In genomic region chr3:134149286-134149685, GRCh38 we compare ENCODE assay signal across 21 cellular contexts.
"Had no signal": no experiment of that assay in that cellular context is flagged by ENCODE, and none has a peak within 500 bp of the region (broad histone marks: within the 10 kb centered on the region; RNA-seq: fewer than 3 reads in every experiment).

No MANE protein-coding gene starts in this region.

- H3K9me3 ChIP-seq: ascending aorta, gastrocnemius medialis, right lobe of liver, upper lobe of right lung had no signal

- H3K27ac ChIP-seq: ascending aorta, coronary artery, gastrocnemius medialis, right lobe of liver, upper lobe of right lung had no signal

- H3K27me3 ChIP-seq: ascending aorta, gastrocnemius medialis, right lobe of liver, upper lobe of right lung had no signal

- H3K9me3 Mint-ChIP-seq: central memory CD8-positive, alpha-beta T cell; memory B cell; neural crest cell; stimulated activated naive CD8-positive, alpha-beta T cell treated with anti-CD3 and anti-CD28 coated beads, Interleukin-15, amount 100 ng/mL, for 72 hours; T-helper 1 cell treated with Interleukin-12 subunit alpha and Interleukin-12 subunit beta and Interleukin-4 antibody, amounts not matched to agents 30 μg/mL and 1 μg/mL, for 36 hours had no signal

- H3K4me1 ChIP-seq: gastrocnemius medialis, right lobe of liver had no signal

- H3K4me1 Mint-ChIP-seq: stimulated activated naive CD8-positive, alpha-beta T cell treated with anti-CD3 and anti-CD28 coated beads, Interleukin-15, amount 100 ng/mL, for 72 hours had no signal

- DNase-seq: activated CD4-positive, alpha-beta T cell treated with anti-CD3 and anti-CD28 coated beads, Interleukin-2, amount 50 U/mL, for 1 hour; activated CD4-positive, CD25-positive, alpha-beta regulatory T cell treated with anti-CD3 and anti-CD28 coated beads, Interleukin-2, amount 50 U/mL, for 72 hours; activated CD8-positive, alpha-beta memory T cell treated with anti-CD3 and anti-CD28 coated beads, Interleukin-2, amount 50 U/mL, for 48 hours; activated effector memory CD4-positive, alpha-beta T cell treated with Interleukin-2 at 50 U/mL for 16 hours; activated naive CD4-positive, alpha-beta T cell treated with anti-CD3 and anti-CD28 coated beads, Interleukin-2, amount 50 U/mL, for 16 hours; activated T-cell treated with anti-CD3 and anti-CD28 coated beads, Interleukin-2, amount 50 U/mL, for 48 hours; gastrocnemius medialis; head of caudate nucleus; naive B cell; right lobe of liver; stimulated activated CD4-positive, alpha-beta T cell treated with anti-CD3 and anti-CD28 coated beads, Interleukin-4, amount 100 ng/mL, for 1 hour; stimulated activated naive CD8-positive, alpha-beta T cell treated with anti-CD3 and anti-CD28 coated beads, Interleukin-15, amount 100 ng/mL, for 72 hours; upper lobe of right lung had no signal

- H3K4me2 ChIP-seq: smooth muscle cell had no signal

- H3K27me3 Mint-ChIP-seq: central memory CD8-positive, alpha-beta T cell; memory B cell; naive B cell; progenitor cell of endocrine pancreas; stimulated activated naive CD8-positive, alpha-beta T cell treated with anti-CD3 and anti-CD28 coated beads, Interleukin-15, amount 100 ng/mL, for 72 hours had no signal

- ATAC-seq: gastrocnemius medialis; stimulated activated naive CD8-positive, alpha-beta T cell treated with anti-CD3 and anti-CD28 coated beads, Interleukin-15, amount 100 ng/mL, for 72 hours; upper lobe of right lung had no signal

- H3K4me3 ChIP-seq: ascending aorta, coronary artery, gastrocnemius medialis, right lobe of liver, smooth muscle cell, upper lobe of right lung had no signal

- H3K4me3 Mint-ChIP-seq: central memory CD8-positive, alpha-beta T cell; memory B cell; neural crest cell; stimulated activated naive CD8-positive, alpha-beta T cell treated with anti-CD3 and anti-CD28 coated beads, Interleukin-15, amount 100 ng/mL, for 72 hours; T-helper 1 cell treated with Interleukin-12 subunit alpha and Interleukin-12 subunit beta and Interleukin-4 antibody, amounts not matched to agents 30 μg/mL and 1 μg/mL, for 36 hours had no signal

- H3K27ac Mint-ChIP-seq: memory B cell; progenitor cell of endocrine pancreas; stimulated activated naive CD8-positive, alpha-beta T cell treated with anti-CD3 and anti-CD28 coated beads, Interleukin-15, amount 100 ng/mL, for 72 hours; T-helper 1 cell treated with Interleukin-12 subunit alpha and Interleukin-12 subunit beta and Interleukin-4 antibody, amounts not matched to agents 30 μg/mL and 1 μg/mL, for 36 hours had no signal
